ENCODE assay signal across 20 cellular contexts in the genomic region with DNA sequence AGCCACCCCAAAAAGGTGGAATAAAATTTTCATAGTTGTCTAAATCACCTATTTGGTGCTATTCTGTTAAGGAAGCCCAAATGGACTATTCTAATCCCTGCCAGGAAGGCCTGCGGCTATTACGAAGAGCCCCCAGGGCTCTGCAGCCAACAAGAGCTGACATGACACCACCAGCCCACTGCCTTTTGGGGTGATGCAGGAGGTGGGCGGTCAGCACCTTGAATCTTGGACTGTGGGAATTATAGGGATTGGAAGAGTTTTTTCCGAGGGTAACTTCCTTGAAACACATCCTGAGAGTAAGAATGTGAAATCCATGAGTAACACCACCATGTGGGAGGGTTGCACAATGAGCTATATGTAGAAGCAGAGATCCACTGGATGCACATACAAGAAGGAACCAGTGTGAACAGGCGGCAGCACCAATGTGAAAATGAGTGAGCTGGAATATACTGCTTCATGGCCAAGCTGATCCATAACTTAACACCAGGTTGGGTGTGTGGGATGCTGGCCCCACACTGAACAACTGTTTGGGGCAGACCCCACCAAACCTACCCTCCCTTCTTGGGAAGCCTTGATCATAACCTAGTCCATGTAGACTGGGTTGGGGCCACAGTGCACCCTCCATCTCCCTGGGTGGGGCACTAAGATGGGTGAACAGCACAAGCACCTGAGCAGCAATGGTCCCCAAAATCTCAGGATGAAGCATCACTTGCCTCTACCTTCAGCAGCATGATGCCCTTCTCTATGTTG.
DNase-seq lines count a peak whose midpoint lies in the region; ATAC-seq and TF ChIP-seq lines count a peak whose summit lies in the region.
"Had no signal": no experiment of that assay in that cellular context is flagged by ENCODE, and none has a peak within 500 bp of the region (broad histone marks: within the 10 kb centered on the region; RNA-seq: fewer than 3 reads in every experiment).

No MANE protein-coding gene starts in this region.

- H2AK5ac ChIP-seq in mesendoderm (ENCODE audit: low read length) = no peak overlapping the region

- no peak overlapping the region for H2BK15ac ChIP-seq in mesendoderm (replicated peaks; ENCODE audit: low read depth)

- no TSS peak for BruUV-seq in mammary epithelial cell (replicated peaks; lab: Mats Ljungman, UMichigan)

- H2AFZ ChIP-seq in mammary epithelial cell (ENCODE audit: low read depth, low read length) = peak overlapping the region; percentile 36

- H3K4me3 ChIP-seq in AG10803 (ENCODE audit: low read length) (no peak overlapping the region), mammary epithelial cell (replicated peaks in 1 of 3; ENCODE audit: insufficient read depth in 1 of 3, low read depth in 2 of 3, low read length in 3 of 3) (no peak overlapping the region), mesendoderm (ENCODE audit: low read length) (no peak overlapping the region)
- H3K4me3 ChIP-seq: lower lobe of right lung had no signal

- H3K4ac ChIP-seq in mesendoderm (ENCODE audit: low read depth, low read length) = peak overlapping the region; percentile 37

- no peaks in the 10 kb centered on the region for H4K20me1 ChIP-seq in mammary epithelial cell (ENCODE audit: insufficient read depth, low read length)

- H3K9ac ChIP-seq in mammary epithelial cell (ENCODE audit: insufficient read depth, low read length) (no peak overlapping the region), mesendoderm (ENCODE audit: low read length) (no peak overlapping the region)

- no peak overlapping the region for H2BK5ac ChIP-seq in mesendoderm (ENCODE audit: low read length)

- no peak for ATAC-seq in HG03025 (IDR thresholded peaks at IDR 0.05; ENCODE audit: low FRiP score, unreplicated experiment)
- no peak for ATAC-seq in HG03460 (IDR thresholded peaks at IDR 0.05; ENCODE audit: unreplicated experiment)
- ATAC-seq in HG03175 (IDR thresholded peaks at IDR 0.05; ENCODE audit: unreplicated experiment) = no peak
- ATAC-seq: activated CD4-positive, alpha-beta T cell treated with anti-CD3 and anti-CD28 coated beads for 36 hours; activated naive CD8-positive, alpha-beta T cell treated with anti-CD3 and anti-CD28 coated beads, Interleukin-2, amount 50 U/mL, for 24 hours; lower lobe of right lung had no signal

- 52% methylated on average over 5 of the region's 5 CpGs for WGBS in mammary epithelial cell (ENCODE audit: low coverage, missing lambda C conversion rate)
- no CpG with 5 or more reads among the region's 5 CpGs for WGBS in mesendoderm (ENCODE audit: extremely low coverage, insufficient coverage, low lambda C conversion rate)

- no peak overlapping the region for H4K8ac ChIP-seq in mesendoderm (ENCODE audit: low read depth, low read length)

- DNase-seq in AG10803 (ENCODE audit: low read depth) = peak; percentile 4
- peak; percentile 9 for DNase-seq in HS-5 (ENCODE audit: low read depth)
- peak; percentile 78 for DNase-seq in mammary epithelial cell
- no peak for DNase-seq in mesendoderm
- no peak for DNase-seq in NCI-H2107 (lab: John Stamatoyannopoulos, UW)
- DNase-seq: activated CD4-positive, alpha-beta T cell treated with anti-CD3 and anti-CD28 coated beads for 36 hours; activated naive CD8-positive, alpha-beta T cell treated with anti-CD3 and anti-CD28 coated beads, Interleukin-2, amount 50 U/mL, for 24 hours; brain microvascular endothelial cell; GDM1; hippocampal formation; Karpas-422; lower lobe of right lung; NCI-H1105 treated with DMSO at 0.1 percent for 48 hours; NCI-H2081 treated with DMSO at 0.1 percent for 48 hours; NCI-H524; stimulated activated CD4-positive, alpha-beta T cell treated with anti-CD3 and anti-CD28 coated beads, Interleukin-12 subunit alpha, Interleukin-12 subunit beta, amount 100 ng/mL, for 4 hours; stimulated activated CD8-positive, alpha-beta memory T cell treated with anti-CD3 and anti-CD28 coated beads, Interleukin-4, amount 100 ng/mL, for 48 hours had no signal

- in situ Hi-C loops in mammary epithelial cell (cut with MboI; ENCODE audit: low sequenced_read_pairs in 2 of 2) = no loop called here

- no peak overlapping the region for H3K18ac ChIP-seq in mesendoderm (ENCODE audit: low read length)

- CTCF ChIA-PET in mammary epithelial cell (lab: Charles Lee; ENCODE audit: low non-redundant PET) = interaction anchor here (0.7 kb wide), 1 partner anchor 50 kb away, joined by 4 read pairs; no protein-coding TSS in a partner anchor

- H3K4me1 ChIP-seq in mammary epithelial cell (ENCODE audit: insufficient read depth, low read length) (peaks cover 32% of the 10 kb centered on the region), mesendoderm (ENCODE audit: control insufficient read depth, low read depth, low read length) (peaks cover 20% of the 10 kb centered on the region)
- H3K4me1 ChIP-seq: lower lobe of right lung had no signal

- H3K23ac ChIP-seq in mesendoderm (ENCODE audit: low read length) = no peak overlapping the region

- H3K56ac ChIP-seq in mesendoderm (ENCODE audit: low read length) = no peak overlapping the region

- intact Hi-C loops in mammary epithelial cell (cut with micrococcal nuclease) = loop anchor here (5.0 kb wide), 1 partner anchor 81 kb away; no protein-coding TSS in a partner anchor

- H3K79me2 ChIP-seq in mammary epithelial cell (ENCODE audit: insufficient read depth, low read length) (no peaks in the 10 kb centered on the region), mesendoderm (ENCODE audit: control insufficient read depth, insufficient read depth, low read length) (no peaks in the 10 kb centered on the region)

- H3K36me3 ChIP-seq in mammary epithelial cell (ENCODE audit: insufficient read depth, low read length) (no peaks in the 10 kb centered on the region), mesendoderm (ENCODE audit: control insufficient read depth, insufficient read depth, low read length) (no peaks in the 10 kb centered on the region)
- H3K36me3 ChIP-seq: brain microvascular endothelial cell, lower lobe of right lung had no signal

- no peak overlapping the region for H4K5ac ChIP-seq in mesendoderm (ENCODE audit: low read length)

- H3K9me3 ChIP-seq in mammary epithelial cell (replicated peaks; ENCODE audit: insufficient read depth, low read length) = peaks cover 7% of the 10 kb centered on the region

- no peak overlapping the region for H3K27ac ChIP-seq in mammary epithelial cell (ENCODE audit: insufficient read depth, low read depth, low read length)
- no peak overlapping the region for H3K27ac ChIP-seq in mesendoderm (ENCODE audit: low read depth, low read length)
- H3K27ac ChIP-seq: brain microvascular endothelial cell, lower lobe of right lung had no signal

- TF ChIP-seq CTCF in AG10803 (conservative IDR thresholded peaks at IDR 0.05; ENCODE audit: low read length) (no peak), mammary epithelial cell (conservative IDR thresholded peaks at IDR 0.05 in 1 of 2, IDR thresholded peaks at IDR 0.05 in 1 of 2; ENCODE audit: extremely low read depth in 1 of 2, insufficient read depth in 1 of 2, low read depth in 1 of 2, low read length in 2 of 2) (peak in 1 of 2 donors; percentile 21)

- H2BK120ac ChIP-seq in mesendoderm (ENCODE audit: low read depth, low read length) = no peak overlapping the region

- no peaks in the 10 kb centered on the region for H3K27me3 ChIP-seq in mammary epithelial cell (ENCODE audit: insufficient read depth, low read length)
- H3K27me3 ChIP-seq in mesendoderm (ENCODE audit: insufficient read depth, low read length, poor library complexity) = no peaks in the 10 kb centered on the region
- H3K27me3 ChIP-seq: brain microvascular endothelial cell had no signal

- dilution Hi-C loops in mammary epithelial cell (cut with HindIII; ENCODE audit: low sequenced_read_pairs) = no loop called here

- H3K4me2 ChIP-seq in mammary epithelial cell (ENCODE audit: insufficient read depth, low read depth, low read length) (no peak overlapping the region), mesendoderm (ENCODE audit: low read length) (no peak overlapping the region)

- H3K79me1 ChIP-seq in mesendoderm (ENCODE audit: low read length) = no peaks in the 10 kb centered on the region

Comparison
In these comparisons a context has a peak if more than half of its experiments do, and no peak if none do; other contexts are left out.
1. DNase-seq: peak in AG10803 (single experiment), HS-5 (single experiment) and mammary epithelial cell (single experiment); none in mesendoderm (single experiment) and NCI-H2107 (single experiment).